11 cellular contexts compared by ENCODE assay signal in the genomic region with DNA sequence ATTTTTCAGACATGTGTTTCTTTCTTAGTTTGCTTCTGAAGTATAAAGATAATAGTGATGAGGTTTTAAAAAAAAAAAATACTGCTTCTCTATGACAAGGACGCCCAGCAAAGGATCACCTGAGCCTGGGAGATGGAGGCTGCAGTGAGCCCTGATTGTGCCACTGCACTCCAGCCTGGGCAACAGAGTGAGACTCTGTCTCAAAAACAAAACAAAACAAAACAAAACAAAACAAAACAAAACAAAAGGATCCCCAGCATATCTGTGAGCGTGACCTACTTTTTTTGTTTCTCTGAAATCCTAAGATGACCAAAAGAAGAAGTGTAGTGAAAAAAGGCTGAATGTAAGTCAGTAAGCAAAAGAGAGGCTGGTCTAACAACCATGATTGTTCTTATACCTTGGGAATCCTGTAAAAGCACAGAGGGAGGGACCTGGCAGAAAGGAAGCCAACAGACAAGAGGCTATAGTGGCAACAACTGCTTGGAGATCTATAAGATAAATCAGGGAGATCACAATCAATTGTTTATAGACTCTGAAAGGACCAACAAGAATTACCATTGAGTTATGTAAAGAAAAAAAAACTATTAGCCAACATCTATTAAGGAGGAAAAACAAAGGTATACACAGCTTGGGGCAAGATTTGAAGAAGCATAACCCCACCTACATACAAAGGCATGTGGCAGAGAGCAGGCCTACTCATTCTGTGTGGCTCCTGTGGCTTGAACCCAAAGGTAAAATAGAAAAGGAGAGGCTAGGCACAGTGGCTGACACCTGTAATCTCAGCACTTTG.
DNase-seq lines count a peak whose midpoint lies in the region; ATAC-seq and TF ChIP-seq lines count a peak whose summit lies in the region.
"Had no signal": no experiment of that assay in that cellular context is flagged by ENCODE, and none has a peak within 500 bp of the region (broad histone marks: within the 10 kb centered on the region; RNA-seq: fewer than 3 reads in every experiment).

No MANE protein-coding gene starts in this region.

- peak in 4 of 5 donors; percentile 31 to 62 (median 50) for DNase-seq in CD4-positive, alpha-beta memory T cell
- DNase-seq in LNCaP clone FGC (ENCODE audit: low read depth) (peak; percentile 94), endodermal cell (no peak), progenitor cell of endocrine pancreas (ENCODE audit: low spot score, unreplicated experiment) (no peak), colonic mucosa (no peak), NCI-H1436 (lab: John Stamatoyannopoulos, UW) (no peak)
- no peak for DNase-seq in stimulated activated CD4-positive, alpha-beta T cell treated with anti-CD3 and anti-CD28 coated beads, Interleukin-12 subunit alpha, Interleukin-12 subunit beta, amount 100 ng/mL, for 4 hours
- DNase-seq: aorta had no signal

- no peaks in the 10 kb centered on the region for H3K9me3 ChIP-seq in CD4-positive, alpha-beta memory T cell (ENCODE audit: control insufficient read depth in 1 of 2, low read length in 2 of 2)
- H3K9me3 ChIP-seq in endodermal cell (ENCODE audit: control insufficient read depth, low read length) = no peaks in the 10 kb centered on the region
- no peaks in the 10 kb centered on the region for H3K9me3 ChIP-seq in colonic mucosa
- H3K9me3 ChIP-seq: SJSA1 had no signal

- no peaks in the 10 kb centered on the region for H3K27me3 Mint-ChIP-seq in CD4-positive, alpha-beta memory T cell
- H3K27me3 Mint-ChIP-seq in endodermal cell (ENCODE audit: insufficient read depth) = no peaks in the 10 kb centered on the region
- peaks cover 13% of the 10 kb centered on the region for H3K27me3 Mint-ChIP-seq in progenitor cell of endocrine pancreas

- H3K36me3 Mint-ChIP-seq in CD4-positive, alpha-beta memory T cell = peaks cover 20 to 59% of the 10 kb centered on the region in 2 donors
- peaks cover 1% of the 10 kb centered on the region for H3K36me3 Mint-ChIP-seq in endodermal cell (ENCODE audit: low read depth)
- no peaks in the 10 kb centered on the region for H3K36me3 Mint-ChIP-seq in progenitor cell of endocrine pancreas (ENCODE audit: insufficient read depth)

- H3K4me1 ChIP-seq in CD4-positive, alpha-beta memory T cell (ENCODE audit: insufficient read depth, low read length) = peaks cover 97% of the 10 kb centered on the region
- H3K4me1 ChIP-seq in endodermal cell (ENCODE audit: control insufficient read depth, insufficient read depth, low read length) (no peaks in the 10 kb centered on the region), colonic mucosa (peaks cover 8% of the 10 kb centered on the region)
- H3K4me1 ChIP-seq: SJSA1 had no signal

- no peak for ATAC-seq in GM18511 (IDR thresholded peaks at IDR 0.05; ENCODE audit: unreplicated experiment)

- H3K9me3 Mint-ChIP-seq in CD4-positive, alpha-beta memory T cell = peaks cover 0 to 3% (median 0%) of the 10 kb centered on the region in 8 donors
- H3K9me3 Mint-ChIP-seq in endodermal cell (no peaks in the 10 kb centered on the region), progenitor cell of endocrine pancreas (ENCODE audit: low read depth) (no peaks in the 10 kb centered on the region)
- H3K9me3 Mint-ChIP-seq: CD14-positive monocyte had no signal

- TF ChIP-seq CTCF in LNCaP clone FGC (IDR thresholded peaks at IDR 0.05; ENCODE audit: control insufficient read depth, extremely low read depth, insufficient read depth) (no peak), endodermal cell (conservative IDR thresholded peaks at IDR 0.05) (no peak), progenitor cell of endocrine pancreas (IDR thresholded peaks at IDR 0.05; ENCODE audit: unreplicated experiment) (no peak), colonic mucosa (IDR thresholded peaks at IDR 0.05) (no peak)

- H3K4me3 ChIP-seq in CD4-positive, alpha-beta memory T cell (ENCODE audit: low read length in 2 of 2) = no peak overlapping the region
- H3K4me3 ChIP-seq in LNCaP clone FGC (ENCODE audit: low read depth, low read length) (no peak overlapping the region), endodermal cell (ENCODE audit: low read length) (no peak overlapping the region), colonic mucosa (no peak overlapping the region)
- H3K4me3 ChIP-seq: SJSA1 had no signal

- H3K27me3 ChIP-seq in CD4-positive, alpha-beta memory T cell (ENCODE audit: insufficient read depth, low read length) = no peaks in the 10 kb centered on the region
- H3K27me3 ChIP-seq in endodermal cell (ENCODE audit: control insufficient read depth, insufficient read depth, low read length, poor library complexity, severe bottlenecking) (no peaks in the 10 kb centered on the region), colonic mucosa (no peaks in the 10 kb centered on the region)
- H3K27me3 ChIP-seq: SJSA1 had no signal

- no peaks in the 10 kb centered on the region for H3K36me3 ChIP-seq in CD4-positive, alpha-beta memory T cell (ENCODE audit: insufficient read depth, low read length)
- no peaks in the 10 kb centered on the region for H3K36me3 ChIP-seq in endodermal cell (ENCODE audit: control insufficient read depth, insufficient read depth, low read length)
- H3K36me3 ChIP-seq in colonic mucosa = no peaks in the 10 kb centered on the region
- H3K36me3 ChIP-seq: SJSA1 had no signal

- 89 to 100% methylated on average over 1 to 2 of the region's 2 CpGs for WGBS in endodermal cell (ENCODE audit: insufficient coverage in 1 of 2, insufficient read length in 1 of 2), 2 experiments

- CTCF ChIA-PET in CD4-positive, alpha-beta memory T cell (lab: Charles Lee; ENCODE audit: partially characterized antibody) = interaction anchor here (0.6 to 3.5 kb wide), 13 partner anchors 7 to 314 kb away, joined by 3 to 16 read pairs (median 6); no protein-coding TSS in a partner anchor

- peak overlapping the region in 7 of 8 donors; percentile 53 to 74 (median 69) for H3K4me3 Mint-ChIP-seq in CD4-positive, alpha-beta memory T cell
- no peak overlapping the region for H3K4me3 Mint-ChIP-seq in endodermal cell
- no peak overlapping the region for H3K4me3 Mint-ChIP-seq in progenitor cell of endocrine pancreas (ENCODE audit: low read depth)
- H3K4me3 Mint-ChIP-seq: CD14-positive monocyte had no signal

- H3K27ac ChIP-seq in CD4-positive, alpha-beta memory T cell (ENCODE audit: low read depth, low read length) = peak overlapping the region; percentile 73
- H3K27ac ChIP-seq in endodermal cell (ENCODE audit: low read depth, low read length) (no peak overlapping the region), colonic mucosa (no peak overlapping the region)
- H3K27ac ChIP-seq: SJSA1 had no signal

- H3K27ac Mint-ChIP-seq in CD4-positive, alpha-beta memory T cell = peak overlapping the region in 6 of 7 donors; percentile 95 to 99 (median 96)
- H3K27ac Mint-ChIP-seq in endodermal cell (peak overlapping the region; percentile 1), progenitor cell of endocrine pancreas (peak overlapping the region; percentile 5)

- POLR2A ChIA-PET in CD4-positive, alpha-beta memory T cell (lab: Charles Lee; ENCODE audit: partially characterized antibody) = interaction anchor here (0.9 to 3.0 kb wide), 13 partner anchors 7 to 115 kb away, joined by 3 to 13 read pairs (median 4); no protein-coding TSS in a partner anchor

- intact Hi-C loops in CD4-positive, alpha-beta memory T cell (cut with micrococcal nuclease) = loop anchor here (1.0 to 5.0 kb wide), 2 partner anchors 8 to 37 kb away; no protein-coding TSS in a partner anchor
- intact Hi-C loops in colonic mucosa (cut with DNase I) = no loop called here

- H3K4me1 Mint-ChIP-seq in CD4-positive, alpha-beta memory T cell = peaks cover 39 to 94% (median 74%) of the 10 kb centered on the region in 4 donors
- H3K4me1 Mint-ChIP-seq in endodermal cell (no peaks in the 10 kb centered on the region), progenitor cell of endocrine pancreas (ENCODE audit: low read depth) (peaks cover 14% of the 10 kb centered on the region)

- H3K9ac ChIP-seq in endodermal cell (ENCODE audit: extremely low read depth, low read length, poor library complexity, severe bottlenecking) (no peak overlapping the region), colonic mucosa (ENCODE audit: low read depth in 2 of 2, low read length in 2 of 2) (no peak overlapping the region)

Comparison
In these comparisons a context has a peak if more than half of its experiments do, and no peak if none do; other contexts are left out.
1. DNase-seq: peak in CD4-positive, alpha-beta memory T cell (4 of 5) and LNCaP clone FGC (single experiment); none in endodermal cell (single experiment), progenitor cell of endocrine pancreas (single experiment), stimulated activated CD4-positive, alpha-beta T cell treated with anti-CD3 and anti-CD28 coated beads, Interleukin-12 subunit alpha, Interleukin-12 subunit beta, amount 100 ng/mL, for 4 hours (single experiment), colonic mucosa (single experiment) and NCI-H1436 (single experiment).
2. H3K27ac Mint-ChIP-seq: peak in every context shown above with its lines; median percentile 96 in CD4-positive, alpha-beta memory T cell; 5 in progenitor cell of endocrine pancreas; 1 in endodermal cell.
3. H3K4me3 Mint-ChIP-seq: peak in CD4-positive, alpha-beta memory T cell (7 of 8); none in endodermal cell (single experiment) and progenitor cell of endocrine pancreas (single experiment).